18 cellular contexts compared by ENCODE assay signal in the genomic region with DNA sequence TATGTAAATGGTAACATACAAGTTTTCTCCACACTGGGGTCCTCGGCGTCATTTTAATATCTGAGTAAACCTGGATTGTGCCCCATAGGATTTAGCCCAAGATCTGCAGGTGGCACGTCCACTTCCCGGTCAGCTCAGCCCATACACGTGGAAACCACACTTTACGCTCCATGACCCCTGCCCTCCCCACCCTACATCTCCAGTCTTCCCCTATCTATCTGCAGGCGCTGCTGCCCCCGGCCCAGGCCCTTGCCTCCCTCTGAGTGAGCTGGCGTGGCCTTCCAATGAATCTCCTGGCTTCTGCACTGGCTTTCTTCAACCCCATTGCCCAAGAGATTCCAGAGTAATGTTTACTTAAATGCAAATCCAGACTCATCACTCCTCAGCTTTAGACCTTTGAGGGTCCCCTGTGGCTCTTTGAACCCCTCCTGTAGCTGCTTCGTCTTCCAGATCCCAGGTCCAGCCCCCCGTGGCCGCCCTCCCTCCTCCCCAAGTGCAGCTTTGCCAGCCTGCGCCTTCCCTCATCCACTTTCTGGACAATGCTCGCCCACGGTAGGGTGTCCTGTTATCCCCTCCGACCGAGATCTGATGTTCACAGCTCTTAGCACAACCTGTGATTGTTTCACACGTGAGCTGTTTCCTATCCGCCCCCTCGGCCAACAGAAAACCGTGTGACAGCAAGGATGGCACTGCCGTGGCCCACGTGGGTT.
"Had no signal": no experiment of that assay in that cellular context is flagged by ENCODE, and none has a peak within 500 bp of the region (broad histone marks: within the 10 kb centered on the region; RNA-seq: fewer than 3 reads in every experiment).

No MANE protein-coding gene starts in this region.

- H3K27me3 Mint-ChIP-seq: effector memory CD8-positive, alpha-beta T cell had no signal

- H3K4me3 Mint-ChIP-seq: effector memory CD8-positive, alpha-beta T cell; endodermal cell; immature natural killer cell; mesothelial cell of epicardium had no signal

- H3K36me3 Mint-ChIP-seq: immature natural killer cell, mesothelial cell of epicardium had no signal

- H3K27ac Mint-ChIP-seq: effector memory CD8-positive, alpha-beta T cell; endodermal cell; immature natural killer cell; mesothelial cell of epicardium had no signal

- H3K4me1 Mint-ChIP-seq: endodermal cell, immature natural killer cell, mesothelial cell of epicardium had no signal

- DNase-seq: dermis blood vessel endothelial cell; dorsolateral prefrontal cortex; effector CD8-positive, alpha-beta T cell; effector memory CD8-positive, alpha-beta T cell; endodermal cell; foreskin keratinocyte; heart left ventricle; hypothalamus; immature natural killer cell; islet precursor cell; kidney; kidney glomerular epithelial cell; left colon; left ventricle myocardium superior; lower lobe of right lung; mesenchymal stem cell; mucosa of descending colon had no signal
